In the genomic region with DNA sequence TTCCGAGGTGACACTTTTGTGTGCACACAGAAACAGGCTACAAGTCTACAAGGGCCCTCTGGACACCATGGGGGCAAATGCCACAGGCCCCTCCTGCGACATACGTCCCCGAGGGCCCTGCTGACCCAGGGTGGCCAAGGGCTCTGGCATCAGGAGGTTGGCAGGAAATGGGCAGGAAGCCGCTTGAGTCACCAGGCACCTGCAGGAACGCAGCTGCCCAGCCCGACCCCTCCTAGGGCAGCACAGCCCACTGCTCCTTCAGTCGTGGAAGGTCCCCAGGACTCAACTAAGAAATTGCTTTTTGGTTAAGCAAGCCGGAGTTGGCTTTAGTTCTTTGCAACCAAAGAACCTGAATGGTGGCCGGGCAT, we compare ENCODE assay signal across 1 cellular context.
TF ChIP-seq lines count a peak whose summit lies in the region.

No MANE protein-coding gene starts in this region.

TF ChIP-seq in endothelial cell of umbilical vein, 7 proteins besides CTCF, POLR2A, EP300 and RAD21:
- TF ChIP-seq GATA2 (IDR thresholded peaks at IDR 0.05; ENCODE audit: insufficient read depth, insufficient read length, low read depth, low read length) (no peak), POLR2AphosphoS5 (IDR thresholded peaks at IDR 0.05; ENCODE audit: insufficient read depth, low read depth, low read length) (no peak), JUN (IDR thresholded peaks at IDR 0.05; ENCODE audit: borderline replicate concordance, insufficient read depth, insufficient read length, low read depth) (no peak), FOS (IDR thresholded peaks at IDR 0.05; ENCODE audit: borderline replicate concordance, insufficient read depth, low read length) (no peak), EZH2 (IDR thresholded peaks at IDR 0.05; ENCODE audit: borderline replicate concordance, low read depth, low read length, severe bottlenecking) (no peak), MYC (IDR thresholded peaks at IDR 0.05; ENCODE audit: low read depth, low read length) (no peak)
- TF ChIP-seq, protein P1, sequence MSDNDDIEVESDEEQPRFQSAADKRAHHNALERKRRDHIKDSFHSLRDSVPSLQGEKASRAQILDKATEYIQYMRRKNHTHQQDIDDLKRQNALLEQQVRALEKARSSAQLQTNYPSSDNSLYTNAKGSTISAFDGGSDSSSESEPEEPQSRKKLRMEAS (IDR thresholded peaks at IDR 0.05; ENCODE audit: insufficient read depth, insufficient read length) = no peak
TF ChIP-seq in endothelial cell of umbilical vein: peak in this region for 0.
